Comparison of ENCODE assay signal across 8 cellular contexts in genomic region chr19:1020868-1021425, GRCh38. TPM values are rescaled to one million over a fixed set of nuclear protein-coding genes. Genes with fewer than 3 reads are reported as not detected.
DNase-seq lines count a peak whose midpoint lies in the region; ATAC-seq and TF ChIP-seq lines count a peak whose summit lies in the region.

Gene TMEM259 (minus strand): TSS chr19:1021123. CDS start chr19:1020996, 127 bp downstream.

- H3K79me2 ChIP-seq in PC-3 (ENCODE audit: low read length), result peaks cover 50% of the 10 kb centered on the region

- ATAC-seq in GM21619 (IDR thresholded peaks at IDR 0.05; ENCODE audit: unreplicated experiment) (peak; percentile 58), PC-3 (peak; percentile 76), mucosa of descending colon (peak; percentile 90)

- intact Hi-C loops in PC-3 (cut with micrococcal nuclease) (no loop called here), mucosa of descending colon (cut with DNase I, micrococcal nuclease) (no loop called here)

- H4K20me1 ChIP-seq in PC-3 (ENCODE audit: low read length), result peaks cover 40% of the 10 kb centered on the region

- H3K9me3 ChIP-seq in PC-3 (ENCODE audit: low read length), result no peaks in the 10 kb centered on the region
- H3K9me3 ChIP-seq in mucosa of descending colon, result no peaks in the 10 kb centered on the region

- no peaks in the 10 kb centered on the region for H3K27me3 ChIP-seq in PC-3 (ENCODE audit: low read length)

- peak within 1 kb of the TSS; percentile 39 for H3K27ac ChIP-seq in PC-3 (ENCODE audit: low read length)

- peak within 1 kb of the TSS; percentile 97 for H3K4me3 ChIP-seq in Jurkat, Clone E6-1 (ENCODE audit: low read length)
- H3K4me3 ChIP-seq in PC-3 (ENCODE audit: low read length) (peak within 1 kb of the TSS; percentile 93), mucosa of descending colon (peak within 1 kb of the TSS; percentile 91)

- no peaks in the 10 kb centered on the region for H3K9me2 ChIP-seq in PC-3 (replicated peaks; ENCODE audit: low read length)

- BruUV-seq in PC-3 (replicated peaks; lab: Mats Ljungman, UMichigan), result no TSS peak

- DNase-seq in DMS153 treated with DMSO at 0.1 percent for 48 hours (lab: John Stamatoyannopoulos, UW; ENCODE audit: unreplicated experiment) (peak; percentile 61), PC-3 (peak; percentile 93), activated T-cell treated with anti-CD3 and anti-CD28 coated beads for 4 hours (peak; percentile 95), epidermal melanocyte (ENCODE audit: insufficient read length, low spot score) (peak; percentile 98), mucosa of descending colon (peak; percentile 97 to 98 (median 98))
- peak; percentile 94 for DNase-seq in Jurkat, Clone E6-1 (ENCODE audit: low read depth, low spot score)
- peak; percentile 95 to 96 for DNase-seq in stimulated activated CD8-positive, alpha-beta memory T cell treated with anti-CD3 and anti-CD28 coated beads, Interleukin-4, amount 100 ng/mL, for 1 hour (ENCODE audit: low read depth in 2 of 2, low spot score in 1 of 2)

- POLR2A ChIA-PET in PC-3 (lab: Charles Lee; ENCODE audit: unreplicated experiment), result interaction anchor here (0.6 kb wide), 2 partner anchors 160 to 172 kb away, joined by 3 read pairs; no protein-coding TSS in a partner anchor

- CTCF ChIA-PET in PC-3 (lab: Charles Lee), result no interaction called here

- H3K4me2 ChIP-seq in PC-3 (ENCODE audit: low read length), result peak within 1 kb of the TSS; percentile 97

- no peaks in the 10 kb centered on the region for H3F3A ChIP-seq in PC-3 (ENCODE audit: low read length, unreplicated experiment)

- H2AFZ ChIP-seq in PC-3 (ENCODE audit: low read length), result 0 out of 2 replicates have a peak within 1 kb of the TSS, but pooled peaks have one; percentile 12

- TF ChIP-seq CTCF in PC-3 (conservative IDR thresholded peaks at IDR 0.05; ENCODE audit: low read depth, low read length) (no peak), mucosa of descending colon (IDR thresholded peaks at IDR 0.05) (peak; percentile 8)

- H3K36me3 ChIP-seq in PC-3 (ENCODE audit: low read depth, low read length), result no peaks in the 10 kb centered on the region
- H3K36me3 ChIP-seq in mucosa of descending colon (ENCODE audit: low read depth), result no peaks in the 10 kb centered on the region

- peak within 1 kb of the TSS; percentile 92 for H3K9ac ChIP-seq in PC-3 (ENCODE audit: low read length)

- H3K4me1 ChIP-seq in PC-3 (ENCODE audit: insufficient read depth, low read length) (peaks cover 22% of the 10 kb centered on the region), mucosa of descending colon (ENCODE audit: low read depth) (peaks cover 47% of the 10 kb centered on the region)

RNA-seq across cellular contexts. Expression of gene TMEM259, which starts in this region (rescaled TPM):
- 131 TPM for polyA plus RNA-seq in Jurkat, Clone E6-1 (2012; ENCODE audit: insufficient read depth, insufficient read length)
- total RNA-seq in PC-3 (2014; rRNA removed) (136 and 162 TPM in 2 replicates), mucosa of descending colon (100 to 1,000 TPM; 185 to 199 (median 190) TPM)

Comparison
In these comparisons a context has a peak if more than half of its experiments do, and no peak if none do; other contexts are left out.
1. Peak in every context shown above with its lines: DNase-seq, ATAC-seq, H3K4me3 ChIP-seq and H3K27ac ChIP-seq.